Comparison of ENCODE assay signal across 8 cellular contexts in the genomic region with DNA sequence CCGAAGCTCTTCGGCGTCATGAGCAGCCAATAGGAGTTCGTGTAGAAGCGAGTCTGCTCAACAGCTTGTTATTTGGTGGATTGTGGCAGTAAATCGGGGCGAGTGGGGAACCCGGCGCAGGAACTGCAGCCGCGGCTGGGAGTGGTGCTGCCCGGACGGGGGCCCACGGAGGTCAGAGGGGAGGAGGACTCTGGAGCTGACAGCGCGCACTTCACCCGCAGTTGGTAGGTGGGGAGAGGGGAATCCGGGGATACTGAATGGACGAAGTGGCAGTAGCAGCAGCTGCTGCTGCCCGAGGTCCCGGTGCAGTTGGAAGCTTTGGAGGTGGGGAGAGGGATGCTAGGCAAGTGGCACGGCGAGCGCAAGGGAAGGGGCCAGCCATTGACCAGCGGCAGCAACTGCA. TPM values are rescaled to one million over a fixed set of nuclear protein-coding genes. Genes with fewer than 3 reads are reported as not detected.
DNase-seq lines count a peak whose midpoint lies in the region; ATAC-seq, FAIRE-seq and TF ChIP-seq lines count a peak whose summit lies in the region.

A gene with protein sequence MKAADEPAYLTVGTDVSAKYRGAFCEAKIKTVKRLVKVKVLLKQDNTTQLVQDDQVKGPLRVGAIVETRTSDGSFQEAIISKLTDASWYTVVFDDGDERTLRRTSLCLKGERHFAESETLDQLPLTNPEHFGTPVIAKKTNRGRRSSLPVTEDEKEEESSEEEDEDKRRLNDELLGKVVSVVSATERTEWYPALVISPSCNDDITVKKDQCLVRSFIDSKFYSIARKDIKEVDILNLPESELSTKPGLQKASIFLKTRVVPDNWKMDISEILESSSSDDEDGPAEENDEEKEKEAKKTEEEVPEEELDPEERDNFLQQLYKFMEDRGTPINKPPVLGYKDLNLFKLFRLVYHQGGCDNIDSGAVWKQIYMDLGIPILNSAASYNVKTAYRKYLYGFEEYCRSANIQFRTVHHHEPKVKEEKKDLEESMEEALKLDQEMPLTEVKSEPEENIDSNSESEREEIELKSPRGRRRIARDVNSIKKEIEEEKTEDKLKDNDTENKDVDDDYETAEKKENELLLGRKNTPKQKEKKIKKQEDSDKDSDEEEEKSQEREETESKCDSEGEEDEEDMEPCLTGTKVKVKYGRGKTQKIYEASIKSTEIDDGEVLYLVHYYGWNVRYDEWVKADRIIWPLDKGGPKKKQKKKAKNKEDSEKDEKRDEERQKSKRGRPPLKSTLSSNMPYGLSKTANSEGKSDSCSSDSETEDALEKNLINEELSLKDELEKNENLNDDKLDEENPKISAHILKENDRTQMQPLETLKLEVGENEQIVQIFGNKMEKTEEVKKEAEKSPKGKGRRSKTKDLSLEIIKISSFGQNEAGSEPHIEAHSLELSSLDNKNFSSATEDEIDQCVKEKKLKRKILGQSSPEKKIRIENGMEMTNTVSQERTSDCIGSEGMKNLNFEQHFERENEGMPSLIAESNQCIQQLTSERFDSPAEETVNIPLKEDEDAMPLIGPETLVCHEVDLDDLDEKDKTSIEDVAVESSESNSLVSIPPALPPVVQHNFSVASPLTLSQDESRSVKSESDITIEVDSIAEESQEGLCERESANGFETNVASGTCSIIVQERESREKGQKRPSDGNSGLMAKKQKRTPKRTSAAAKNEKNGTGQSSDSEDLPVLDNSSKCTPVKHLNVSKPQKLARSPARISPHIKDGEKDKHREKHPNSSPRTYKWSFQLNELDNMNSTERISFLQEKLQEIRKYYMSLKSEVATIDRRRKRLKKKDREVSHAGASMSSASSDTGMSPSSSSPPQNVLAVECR (plus strand): TSS at position 79 of the 403 bp plus-strand sequence. CDS start 1,300 bp downstream, outside the sequence.

- peak within 1 kb of the TSS; percentile 96 for H3K4me3 ChIP-seq in choroid plexus epithelial cell (ENCODE audit: low read depth, low read length)

- FAIRE-seq in GM12891 (lab: Jason Lieb, UNC) = no peak

- no peak for DNase-seq in GM12891 (ENCODE audit: insufficient read length, low spot score)
- peak; percentile 87 for DNase-seq in T-helper 22 cell (ENCODE audit: low read depth)
- no peak for DNase-seq in choroid plexus epithelial cell (ENCODE audit: low read depth)
- DNase-seq in mesenteric fat pad (ENCODE audit: low spot score) = peak; percentile 91
- peak; percentile 50 to 66 for DNase-seq in stimulated activated CD8-positive, alpha-beta memory T cell treated with anti-CD3 and anti-CD28 coated beads, Interleukin-4, amount 100 ng/mL, for 1 hour (ENCODE audit: low read depth in 2 of 2, low spot score in 1 of 2)

- TF ChIP-seq POLR2A in GM12891 (IDR thresholded peaks at IDR 0.05; ENCODE audit: low read depth, low read length) = peak; percentile 35; the same call in 1 of the 2 replicates

- no peak for TF ChIP-seq CTCF in choroid plexus epithelial cell (conservative IDR thresholded peaks at IDR 0.05; ENCODE audit: low read depth, low read length)

- ATAC-seq in GM21367 (IDR thresholded peaks at IDR 0.05; ENCODE audit: unreplicated experiment) (no peak), HG03439 (IDR thresholded peaks at IDR 0.05; ENCODE audit: unreplicated experiment) (no peak), GM21447 (IDR thresholded peaks at IDR 0.05; ENCODE audit: unreplicated experiment) (no peak)

TF ChIP-seq in GM12891, 5 proteins besides CTCF, POLR2A, EP300 and RAD21:
- TF ChIP-seq PAX5 (IDR thresholded peaks at IDR 0.05; ENCODE audit: insufficient read depth, low read length, severe bottlenecking) (no peak), POU2F2 (IDR thresholded peaks at IDR 0.05; ENCODE audit: low read depth, low read length) (0 out of 2 replicates have a peak, but pooled peaks have one; percentile 7), TAF1 (IDR thresholded peaks at IDR 0.05; ENCODE audit: low read depth, low read length) (peak; percentile 48; the same call in 1 of the 2 replicates), SPI1 (IDR thresholded peaks at IDR 0.05; ENCODE audit: low read depth, low read length) (no peak), POLR2AphosphoS5 (IDR thresholded peaks at IDR 0.05; ENCODE audit: low read depth, low read length) (no peak)

RNA-seq across cellular contexts. Expression of the gene that starts here (rescaled TPM):
- polyA plus RNA-seq in GM12891 (2012; ENCODE audit: low read depth, missing spikeins) = 9.0 TPM
- total RNA-seq in mesenteric fat pad = 28.6 TPM

Comparison
In these comparisons a context has a peak if more than half of its experiments do, and no peak if none do; other contexts are left out.
1. DNase-seq: peak in T-helper 22 cell (single experiment), mesenteric fat pad (single experiment) and stimulated activated CD8-positive, alpha-beta memory T cell treated with anti-CD3 and anti-CD28 coated beads, Interleukin-4, amount 100 ng/mL, for 1 hour (2 of 2); none in GM12891 (single experiment) and choroid plexus epithelial cell (single experiment).